ENCODE assay signal across 11 cellular contexts in genomic region chrX:70176938-70177533, GRCh38. TPM values are rescaled to one million over a fixed set of nuclear protein-coding genes. Genes with fewer than 3 reads are reported as not detected.
DNase-seq lines count a peak whose midpoint lies in the region; ATAC-seq and TF ChIP-seq lines count a peak whose summit lies in the region.
"Had no signal": no experiment of that assay in that cellular context is flagged by ENCODE, and none has a peak within 500 bp of the region (broad histone marks: within the 10 kb centered on the region; RNA-seq: fewer than 3 reads in every experiment).

Gene DGAT2L6 (plus strand): TSS chrX:70177483. CDS start chrX:70177583, 100 bp downstream.

- no peaks in the 10 kb centered on the region for H3K9me2 ChIP-seq in Karpas-422 (replicated peaks; ENCODE audit: insufficient read depth, low read length)

- H2BK15ac ChIP-seq in mesendoderm (replicated peaks; ENCODE audit: low read depth) = no peak within 1 kb of the TSS

- H3K4me3 ChIP-seq in Karpas-422 (ENCODE audit: low read length) (0 out of 2 replicates have a peak within 1 kb of the TSS, but pooled peaks have one; percentile 19), mesendoderm (ENCODE audit: low read length) (no peak within 1 kb of the TSS), lower lobe of right lung (no peak within 1 kb of the TSS)

- no peak within 1 kb of the TSS for H3K4ac ChIP-seq in mesendoderm (ENCODE audit: low read depth, low read length)

- no peaks in the 10 kb centered on the region for H3K9me3 Mint-ChIP-seq in T-helper 1 cell treated with Interleukin-12 subunit alpha and Interleukin-12 subunit beta and Interleukin-4 antibody, amounts not matched to agents 30 μg/mL and 1 μg/mL, for 36 hours

- H3K4me2 ChIP-seq in Karpas-422 (ENCODE audit: low read depth, low read length, poor library complexity, severe bottlenecking) = peak within 1 kb of the TSS; percentile 57
- H3K4me2 ChIP-seq in mesendoderm (ENCODE audit: low read length) = no peak within 1 kb of the TSS

- peak within 1 kb of the TSS; percentile 39 for H3K18ac ChIP-seq in mesendoderm (ENCODE audit: low read length)

- no peak within 1 kb of the TSS for H4K8ac ChIP-seq in mesendoderm (ENCODE audit: low read depth, low read length)

- ATAC-seq in GM21737 (IDR thresholded peaks at IDR 0.05; ENCODE audit: unreplicated experiment) (peak; percentile 72), lower lobe of right lung (no peak)

- H4K5ac ChIP-seq in mesendoderm (ENCODE audit: low read length) = no peak within 1 kb of the TSS

- H2AK5ac ChIP-seq in mesendoderm (ENCODE audit: low read length) = no peak within 1 kb of the TSS

- H3K4me1 ChIP-seq in Karpas-422 (ENCODE audit: low read length) (peaks cover 36% of the 10 kb centered on the region), mesendoderm (ENCODE audit: control insufficient read depth, low read depth, low read length) (no peaks in the 10 kb centered on the region), lower lobe of right lung (no peaks in the 10 kb centered on the region)

- no CpG with 5 or more reads among the region's 7 CpGs for WGBS in mesendoderm (ENCODE audit: extremely low coverage, insufficient coverage, low lambda C conversion rate)

- H3K36me3 ChIP-seq in Karpas-422 (ENCODE audit: insufficient read depth, low read length) (no peaks in the 10 kb centered on the region), mesendoderm (ENCODE audit: control insufficient read depth, insufficient read depth, low read length) (no peaks in the 10 kb centered on the region), lower lobe of right lung (no peaks in the 10 kb centered on the region)

- H3K36me3 Mint-ChIP-seq in T-helper 1 cell treated with Interleukin-12 subunit alpha and Interleukin-12 subunit beta and Interleukin-4 antibody, amounts not matched to agents 30 μg/mL and 1 μg/mL, for 36 hours (ENCODE audit: low read depth) = no peaks in the 10 kb centered on the region

- H3K9me3 ChIP-seq in Karpas-422 (ENCODE audit: low read length) (no peaks in the 10 kb centered on the region), lower lobe of right lung (no peaks in the 10 kb centered on the region)

- intact Hi-C loops in lower lobe of right lung (cut with DNase I) = no loop called here

- H3K79me1 ChIP-seq in mesendoderm (ENCODE audit: low read length) = no peaks in the 10 kb centered on the region

- H4K20me1 ChIP-seq in Karpas-422 (ENCODE audit: insufficient read depth, low read depth, low read length) = no peaks in the 10 kb centered on the region

- TF ChIP-seq CTCF in lower lobe of right lung (IDR thresholded peaks at IDR 0.05) = no peak

- H3K56ac ChIP-seq in mesendoderm (ENCODE audit: low read length) = no peak within 1 kb of the TSS

- H3K27ac ChIP-seq in Karpas-422 (ENCODE audit: low read length) = peak within 1 kb of the TSS; percentile 71
- H3K27ac ChIP-seq in mesendoderm (ENCODE audit: low read depth, low read length) = no peak within 1 kb of the TSS
- no peak within 1 kb of the TSS for H3K27ac ChIP-seq in lower lobe of right lung

- no peak within 1 kb of the TSS for H2BK5ac ChIP-seq in mesendoderm (ENCODE audit: low read length)

- no peak within 1 kb of the TSS for H3K4me3 Mint-ChIP-seq in T-helper 1 cell treated with Interleukin-12 subunit alpha and Interleukin-12 subunit beta and Interleukin-4 antibody, amounts not matched to agents 30 μg/mL and 1 μg/mL, for 36 hours

- H3K23ac ChIP-seq in mesendoderm (ENCODE audit: low read length) = no peak within 1 kb of the TSS

- DNase-seq in T-helper 1 cell = no peak
- peak; percentile 77 for DNase-seq in Karpas-422
- no peak for DNase-seq in mesendoderm
- DNase-seq in globus pallidus (ENCODE audit: low spot score) = no peak
- no peak for DNase-seq in activated naive CD4-positive, alpha-beta T cell (lab: John Stamatoyannopoulos, UW)
- DNase-seq in lower lobe of right lung = no peak
- DNase-seq: activated effector memory CD4-positive, alpha-beta T cell treated with anti-CD3 and anti-CD28 coated beads, Interleukin-2, amount 50 U/mL, for 16 hours; NCI-H226 had no signal

- H3K27me3 ChIP-seq in Karpas-422 (ENCODE audit: low read length) (no peaks in the 10 kb centered on the region), mesendoderm (ENCODE audit: insufficient read depth, low read length, poor library complexity) (no peaks in the 10 kb centered on the region), lower lobe of right lung (ENCODE audit: low read depth) (no peaks in the 10 kb centered on the region)

- H3K27ac Mint-ChIP-seq in T-helper 1 cell treated with Interleukin-12 subunit alpha and Interleukin-12 subunit beta and Interleukin-4 antibody, amounts not matched to agents 30 μg/mL and 1 μg/mL, for 36 hours = peak within 1 kb of the TSS; percentile 41

- peaks cover 5% of the 10 kb centered on the region for H3K4me1 Mint-ChIP-seq in T-helper 1 cell treated with Interleukin-12 subunit alpha and Interleukin-12 subunit beta and Interleukin-4 antibody, amounts not matched to agents 30 μg/mL and 1 μg/mL, for 36 hours (ENCODE audit: low read depth)

- H3K79me2 ChIP-seq in Karpas-422 (ENCODE audit: low read length) (no peaks in the 10 kb centered on the region), mesendoderm (ENCODE audit: control insufficient read depth, insufficient read depth, low read length) (no peaks in the 10 kb centered on the region)

- no peak within 1 kb of the TSS for H2BK120ac ChIP-seq in mesendoderm (ENCODE audit: low read depth, low read length)

- no peaks in the 10 kb centered on the region for H3K27me3 Mint-ChIP-seq in T-helper 1 cell treated with Interleukin-12 subunit alpha and Interleukin-12 subunit beta and Interleukin-4 antibody, amounts not matched to agents 30 μg/mL and 1 μg/mL, for 36 hours (ENCODE audit: low read depth)

- peak within 1 kb of the TSS; percentile 3; the same call in 1 of the 2 replicates for H2AFZ ChIP-seq in Karpas-422 (ENCODE audit: low read length)

- H3K9ac ChIP-seq in Karpas-422 (ENCODE audit: low read length) = peak within 1 kb of the TSS; percentile 19; the same call in 1 of the 2 replicates
- no peak within 1 kb of the TSS for H3K9ac ChIP-seq in mesendoderm (ENCODE audit: low read length)

RNA-seq across cellular contexts. Expression of gene DGAT2L6, which starts in this region (rescaled TPM):
- not detected in 2 replicates for total RNA-seq in Karpas-422 (2014; rRNA removed; shearing (Covaris generic); ENCODE audit: low replicate concordance)
- polyA plus RNA-seq in mesendoderm (2013, experiment 1 of 2) = not detected
- not detected for polyA plus RNA-seq in mesendoderm (2013, experiment 2 of 2)
- not detected for total RNA-seq in lower lobe of right lung
- total RNA-seq: dermis microvascular lymphatic vessel endothelial cell had no signal

Comparison
In these comparisons a context has a peak if more than half of its experiments do, and no peak if none do; other contexts are left out.
1. Peak in DNase-seq, H3K4me3 ChIP-seq, H3K27ac ChIP-seq, H3K9ac ChIP-seq and H3K4me2 ChIP-seq in Karpas-422; RNA of the gene not detected or under 1 TPM.